In genomic region chr16:58026139-58026704, GRCh38 we compare ENCODE assay signal across 9 cellular contexts. TPM values are rescaled to one million over a fixed set of nuclear protein-coding genes. Genes with fewer than 3 reads are reported as not detected.
A peak's percentile ranks its signal among the peaks of the same experiment; 100 is the strongest.
DNase-seq lines count a peak whose midpoint lies in the region; ATAC-seq and TF ChIP-seq lines count a peak whose summit lies in the region.
"Had no signal": no experiment of that assay in that cellular context is flagged by ENCODE, and none has a peak within 500 bp of the region (broad histone marks: within the 10 kb centered on the region; RNA-seq: fewer than 3 reads in every experiment).

No MANE protein-coding gene starts in this region.

- no peak for TF ChIP-seq POLR2A in right lobe of liver (IDR thresholded peaks at IDR 0.05)

- DNase-seq in CD4-positive, alpha-beta T cell = peak in 1 of 10 experiments; percentile 12
- DNase-seq in RPMI7951 (ENCODE audit: low read depth) = peak; percentile 54
- DNase-seq in colonic mucosa = peak; percentile 55
- DNase-seq in right lobe of liver = peak; percentile 63 to 81 (median 79)
- no peak for DNase-seq in mucosa of gallbladder (ENCODE audit: low spot score)

- POLR2A ChIA-PET in CD4-positive, alpha-beta T cell (lab: Charles Lee) = interaction anchor here (1.8 to 4.7 kb wide), 2 partner anchors 103 to 291 kb away, joined by 4 to 28 read pairs; partner anchors contain the start of genes CFAP20 and KATNB1

- no peak overlapping the region for H3K27ac ChIP-seq in CD4-positive, alpha-beta T cell (ENCODE audit: low read depth, low read length)
- H3K27ac ChIP-seq in colonic mucosa (peak overlapping the region; percentile 89), right lobe of liver (peak overlapping the region; percentile 55 to 81 (median 62)), thymus (ENCODE audit: low read depth) (no peak overlapping the region)

- H3K27me3 Mint-ChIP-seq in CD4-positive, alpha-beta T cell = peaks cover 9% of the 10 kb centered on the region

- H3K4me3 Mint-ChIP-seq in CD4-positive, alpha-beta T cell = peak overlapping the region; percentile 62

- no peaks in the 10 kb centered on the region for H3K9me3 Mint-ChIP-seq in CD4-positive, alpha-beta T cell
- H3K9me3 Mint-ChIP-seq: T-helper 1 cell treated with Interleukin-12 subunit alpha and Interleukin-12 subunit beta and Interleukin-4 antibody, amounts not matched to agents 30 μg/mL and 1 μg/mL, for 36 hours had no signal

- 0% methylated on average over 3 of the region's 65 CpGs for WGBS in right lobe of liver (ENCODE audit: insufficient coverage, low coverage, low lambda C conversion rate, missing lambda C conversion rate)
- under 1% methylated on average over 65 of the region's 65 CpGs for WGBS in thymus

- peak overlapping the region; percentile 87 to 92 for H3K9ac ChIP-seq in colonic mucosa (ENCODE audit: low read depth in 2 of 2, low read length in 2 of 2)

- CTCF ChIA-PET in CD4-positive, alpha-beta T cell (lab: Charles Lee) = interaction anchor here (1.1 kb wide), 1 partner anchor 71 kb away, joined by 3 read pairs; no protein-coding TSS in a partner anchor

- H3K27ac Mint-ChIP-seq in CD4-positive, alpha-beta T cell = no peak overlapping the region
- H3K27ac Mint-ChIP-seq: T-helper 1 cell treated with Interleukin-12 subunit alpha and Interleukin-12 subunit beta and Interleukin-4 antibody, amounts not matched to agents 30 μg/mL and 1 μg/mL, for 36 hours had no signal

- H3K36me3 Mint-ChIP-seq in CD4-positive, alpha-beta T cell (ENCODE audit: low read depth) = no peaks in the 10 kb centered on the region

- H3K27me3 ChIP-seq in CD4-positive, alpha-beta T cell (ENCODE audit: control insufficient read depth, insufficient read depth, low read length) = peaks cover 7% of the 10 kb centered on the region
- no peaks in the 10 kb centered on the region for H3K27me3 ChIP-seq in colonic mucosa
- no peaks in the 10 kb centered on the region for H3K27me3 ChIP-seq in right lobe of liver
- H3K27me3 ChIP-seq in thymus (ENCODE audit: control insufficient read depth, insufficient read depth) = peaks cover 34% of the 10 kb centered on the region

- H3K4me1 ChIP-seq in colonic mucosa (peaks cover 17% of the 10 kb centered on the region), right lobe of liver (peaks cover 0 to 62% (median 29%) of the 10 kb centered on the region in 4 donors), thymus (ENCODE audit: control insufficient read depth, insufficient read depth, low read length) (peaks cover 6% of the 10 kb centered on the region)

- H3K36me3 ChIP-seq in colonic mucosa (no peaks in the 10 kb centered on the region), right lobe of liver (no peaks in the 10 kb centered on the region), thymus (ENCODE audit: control insufficient read depth, insufficient read depth) (peaks cover 1% of the 10 kb centered on the region)

- H3K4me1 Mint-ChIP-seq in CD4-positive, alpha-beta T cell (ENCODE audit: low read depth) = peaks cover 14% of the 10 kb centered on the region

- intact Hi-C loops in CD4-positive, alpha-beta T cell (cut with DNase I, micrococcal nuclease) = loop anchor here in 1 of 2 experiments (5.0 kb wide), 1 partner anchor 96 kb away; no protein-coding TSS in a partner anchor
- intact Hi-C loops in colonic mucosa (cut with DNase I) (loop anchor here (5.0 kb wide), 1 partner anchor 171 kb away; the partner anchor contains the start of gene CSNK2A2), right lobe of liver (cut with DNase I) (no loop called here)

- TF ChIP-seq CTCF in CD4-positive, alpha-beta T cell (IDR thresholded peaks at IDR 0.05) = no peak
- TF ChIP-seq CTCF in colonic mucosa (IDR thresholded peaks at IDR 0.05) (no peak), right lobe of liver (IDR thresholded peaks at IDR 0.05) (no peak)

- no peak for ATAC-seq in CD4-positive, alpha-beta T cell (ENCODE audit: poor library complexity)
- peak; percentile 25 for ATAC-seq in GM21619 (IDR thresholded peaks at IDR 0.05; ENCODE audit: unreplicated experiment)
- ATAC-seq in right lobe of liver = peak in 3 of 4 donors; percentile 0 to 48 (median 2)
- no peak for ATAC-seq in GM18861 (IDR thresholded peaks at IDR 0.05; ENCODE audit: unreplicated experiment)

- H3K9me3 ChIP-seq in CD4-positive, alpha-beta T cell (ENCODE audit: control insufficient read depth, low read length) = no peaks in the 10 kb centered on the region
- no peaks in the 10 kb centered on the region for H3K9me3 ChIP-seq in colonic mucosa
- no peaks in the 10 kb centered on the region for H3K9me3 ChIP-seq in right lobe of liver
- no peaks in the 10 kb centered on the region for H3K9me3 ChIP-seq in thymus (ENCODE audit: control insufficient read depth)

- peak overlapping the region; percentile 96 for H3K4me3 ChIP-seq in colonic mucosa
- H3K4me3 ChIP-seq in right lobe of liver = peak overlapping the region; percentile 82 to 93 (median 91)
- peak overlapping the region; percentile 36 for H3K4me3 ChIP-seq in thymus (ENCODE audit: low read length)

RNA-seq across cellular contexts. Expression of gene MMP15, which starts 0.7 kb away (rescaled TPM):
- total RNA-seq in CD4-positive, alpha-beta T cell = under 1 TPM; 0.25 to 0.31 TPM
- 2.6 and 7.7 TPM in 2 replicates for total RNA-seq in RPMI7951 (2014; rRNA removed; shearing (Covaris generic))
- total RNA-seq in colonic mucosa (100 to 1,000 TPM in 1 of 2 donors, 10 to 100 TPM in 1; 79.2 to 126 TPM), right lobe of liver (10 to 100 TPM; 22.3 to 76.0 (median 35.2) TPM), mucosa of gallbladder (109 TPM)
- 1.7 TPM for polyA plus RNA-seq in thymus

RNA-seq across cellular contexts. Expression of gene USB1, which starts 25.0 kb away (rescaled TPM):
- 10 to 100 TPM; 22.4 to 25.7 TPM for total RNA-seq in CD4-positive, alpha-beta T cell
- total RNA-seq in RPMI7951 (2014; rRNA removed; shearing (Covaris generic)) = 28.6 and 31.0 TPM in 2 replicates
- total RNA-seq in colonic mucosa = 10 to 100 TPM; 34.2 to 49.8 TPM
- 10 to 100 TPM; 20.6 to 63.3 (median 25.9) TPM for total RNA-seq in right lobe of liver
- polyA plus RNA-seq in thymus = 31.4 TPM
- 42.4 TPM for total RNA-seq in mucosa of gallbladder

RNA-seq across cellular contexts. Expression of gene ZNF319, which starts 25.8 kb away (rescaled TPM):
- 10 to 100 TPM; 11.4 to 12.9 TPM for total RNA-seq in CD4-positive, alpha-beta T cell
- 1.1 and 1.3 TPM in 2 replicates for total RNA-seq in RPMI7951 (2014; rRNA removed; shearing (Covaris generic))
- total RNA-seq in colonic mucosa (1 to 10 TPM; 3.5 to 5.3 TPM), right lobe of liver (1 to 10 TPM; 2.5 to 4.9 (median 3.4) TPM), mucosa of gallbladder (12.1 TPM)
- polyA plus RNA-seq in thymus = 6.9 TPM

RNA-seq across cellular contexts. Expression of gene CNGB1, which starts 55.3 kb away (rescaled TPM):
- total RNA-seq in CD4-positive, alpha-beta T cell = not detected
- not detected in 2 replicates for total RNA-seq in RPMI7951 (2014; rRNA removed; shearing (Covaris generic))
- total RNA-seq in colonic mucosa = under 1 TPM; 0.05 to 0.69 TPM
- not detected for total RNA-seq in right lobe of liver
- polyA plus RNA-seq in thymus = 0.43 TPM
- 0.29 TPM for total RNA-seq in mucosa of gallbladder

Comparison
In these comparisons a context has a peak if more than half of its experiments do, and no peak if none do; other contexts are left out.
1. ATAC-seq: peak in GM21619 (single experiment) and right lobe of liver (3 of 4); none in CD4-positive, alpha-beta T cell (single experiment) and GM18861 (single experiment).
2. H3K27ac ChIP-seq: peak in colonic mucosa (single experiment) and right lobe of liver (3 of 3); none in CD4-positive, alpha-beta T cell (single experiment) and thymus (single experiment).
3. H3K4me3 ChIP-seq: peak in every context shown above with its lines; median percentile 96 in colonic mucosa; 91 in right lobe of liver; 36 in thymus.